ENCODE assay signal across 8 cellular contexts in genomic region chr15:41022487-41023090, GRCh38.
DNase-seq lines count a peak whose midpoint lies in the region; ATAC-seq, FAIRE-seq and TF ChIP-seq lines count a peak whose summit lies in the region.

No MANE protein-coding gene starts in this region.

- H3K27me3 ChIP-seq in spleen (replicated peaks in 1 of 7): no peaks in the 10 kb centered on the region

- DNase-seq in COLO668 (lab: John Stamatoyannopoulos, UW; ENCODE audit: unreplicated experiment): peak; percentile 33
- DNase-seq in H54 (ENCODE audit: insufficient read length, low spot score): peak; percentile 23
- peak; percentile 50 for DNase-seq in RWPE1 (ENCODE audit: low spot score)
- DNase-seq in astrocyte of the hippocampus (ENCODE audit: low read depth, low spot score): peak; percentile 76
- DNase-seq in hippocampal formation (lab: John Stamatoyannopoulos, UW): peak; percentile 11 to 62
- DNase-seq in spleen: no peak

- TF ChIP-seq POLR2A in H54 (IDR thresholded peaks at IDR 0.05; ENCODE audit: low read depth, low read length): no peak
- no peak for TF ChIP-seq POLR2A in spleen (IDR thresholded peaks at IDR 0.05)

- TF ChIP-seq CTCF in RWPE1 (conservative IDR thresholded peaks at IDR 0.05; ENCODE audit: low read depth) (peak; percentile 75), spleen (IDR thresholded peaks at IDR 0.05 in 8 of 11, conservative IDR thresholded peaks at IDR 0.05 in 3 of 11) (peak in 10 of 11 experiments; percentile 44 to 74 (median 67))

- CTCF ChIA-PET in RWPE1 (lab: Yijun Ruan, JAX): interaction anchor here (0.6 to 3.9 kb wide), 6 partner anchors 32 to 492 kb away, joined by 3 to 24 read pairs (median 4); no protein-coding TSS in a partner anchor

- ATAC-seq in HG02973 (IDR thresholded peaks at IDR 0.05; ENCODE audit: unreplicated experiment) (no peak), HG02840 (IDR thresholded peaks at IDR 0.05; ENCODE audit: low FRiP score, unreplicated experiment) (no peak)

- POLR2A ChIA-PET in RWPE1 (lab: Yijun Ruan, JAX; ENCODE audit: low non-redundant PET): interaction anchor here (0.6 kb wide), 1 partner anchor 81 kb away, joined by 3 read pairs; no protein-coding TSS in a partner anchor

- peaks cover 3 to 34% (median 19%) of the 10 kb centered on the region in 6 donors for H3K4me1 ChIP-seq in spleen

- peaks cover 0 to 92% (median 39%) of the 10 kb centered on the region in 6 donors for H3K36me3 ChIP-seq in spleen

- intact Hi-C loops in spleen (cut with DNase I; ENCODE audit: low total_unique reads): loop anchor here (5.0 kb wide), 2 partner anchors 120 to 160 kb away; no protein-coding TSS in a partner anchor

- 63 to 72% (median 69%) methylated on average over 5 of the region's 5 CpGs for WGBS in spleen, 5 donors

- peak; percentile 90 for FAIRE-seq in H54 (lab: Jason Lieb, UNC)

- no peaks in the 10 kb centered on the region for H3K9me3 ChIP-seq in spleen

- H3K27ac ChIP-seq in RWPE1: no peak overlapping the region
- H3K27ac ChIP-seq in spleen: no peak overlapping the region

- H3K4me3 ChIP-seq in spleen: no peak overlapping the region
